ENCODE assay signal across 8 cellular contexts in genomic region chr6:1624071-1624847, GRCh38.
DNase-seq lines count a peak whose midpoint lies in the region; ATAC-seq and TF ChIP-seq lines count a peak whose summit lies in the region.

No MANE protein-coding gene starts in this region.

- peaks cover 10% of the 10 kb centered on the region for H3K4me1 ChIP-seq in effector memory CD4-positive, alpha-beta T cell (ENCODE audit: control insufficient read depth, insufficient read depth, low read length, poor library complexity, severe bottlenecking)
- H3K4me1 ChIP-seq in muscle layer of duodenum (ENCODE audit: control insufficient read depth in 1 of 2, insufficient read depth in 2 of 2, low read length in 2 of 2): peaks cover 4 to 33% of the 10 kb centered on the region in 2 donors

- peak; percentile 42 for ATAC-seq in HG03045 (IDR thresholded peaks at IDR 0.05; ENCODE audit: unreplicated experiment)

- H3K4me3 ChIP-seq in AG10803 (ENCODE audit: low read length): peak overlapping the region; percentile 68
- H3K4me3 ChIP-seq in effector memory CD4-positive, alpha-beta T cell (ENCODE audit: insufficient read depth, low read depth, low read length, poor library complexity, severe bottlenecking): peak overlapping the region; percentile 43
- peak overlapping the region; percentile 34 to 62 for H3K4me3 ChIP-seq in muscle layer of duodenum (ENCODE audit: low read depth in 1 of 2, low read length in 2 of 2)

- peaks cover 42% of the 10 kb centered on the region for H3K27me3 ChIP-seq in effector memory CD4-positive, alpha-beta T cell (replicated peaks; ENCODE audit: control insufficient read depth, insufficient read depth, low read length, poor library complexity, severe bottlenecking)
- H3K27me3 ChIP-seq in muscle layer of duodenum (ENCODE audit: low read depth, low read length): peaks cover 55% of the 10 kb centered on the region

- no peaks in the 10 kb centered on the region for H3K9me3 ChIP-seq in effector memory CD4-positive, alpha-beta T cell (ENCODE audit: control insufficient read depth, low read length)
- no peaks in the 10 kb centered on the region for H3K9me3 ChIP-seq in muscle layer of duodenum (ENCODE audit: control insufficient read depth in 1 of 2, low read length in 2 of 2)

- TF ChIP-seq CTCF in AG10803 (conservative IDR thresholded peaks at IDR 0.05; ENCODE audit: low read length): no peak

- DNase-seq in AG10803 (ENCODE audit: low read depth) (no peak), GOT3 (lab: John Stamatoyannopoulos, UW) (no peak), SHP77 treated with DMSO at 0.1 percent for 48 hours (lab: John Stamatoyannopoulos, UW) (no peak), NCI-H2227 (lab: John Stamatoyannopoulos, UW; ENCODE audit: unreplicated experiment) (no peak), SKM-1 (lab: John Stamatoyannopoulos, UW; ENCODE audit: unreplicated experiment) (no peak)
- no peak for DNase-seq in effector memory CD4-positive, alpha-beta T cell

- H3K27ac ChIP-seq in effector memory CD4-positive, alpha-beta T cell (ENCODE audit: insufficient read depth, low read length, poor library complexity, severe bottlenecking): no peak overlapping the region
- no peak overlapping the region for H3K27ac ChIP-seq in muscle layer of duodenum (ENCODE audit: low read length)

- no peaks in the 10 kb centered on the region for H3K36me3 ChIP-seq in effector memory CD4-positive, alpha-beta T cell (ENCODE audit: control insufficient read depth, insufficient read depth, low read length)
- H3K36me3 ChIP-seq in muscle layer of duodenum (ENCODE audit: control insufficient read depth in 1 of 2, insufficient read depth in 2 of 2, low read length in 2 of 2): no peaks in the 10 kb centered on the region
